In the genomic region with DNA sequence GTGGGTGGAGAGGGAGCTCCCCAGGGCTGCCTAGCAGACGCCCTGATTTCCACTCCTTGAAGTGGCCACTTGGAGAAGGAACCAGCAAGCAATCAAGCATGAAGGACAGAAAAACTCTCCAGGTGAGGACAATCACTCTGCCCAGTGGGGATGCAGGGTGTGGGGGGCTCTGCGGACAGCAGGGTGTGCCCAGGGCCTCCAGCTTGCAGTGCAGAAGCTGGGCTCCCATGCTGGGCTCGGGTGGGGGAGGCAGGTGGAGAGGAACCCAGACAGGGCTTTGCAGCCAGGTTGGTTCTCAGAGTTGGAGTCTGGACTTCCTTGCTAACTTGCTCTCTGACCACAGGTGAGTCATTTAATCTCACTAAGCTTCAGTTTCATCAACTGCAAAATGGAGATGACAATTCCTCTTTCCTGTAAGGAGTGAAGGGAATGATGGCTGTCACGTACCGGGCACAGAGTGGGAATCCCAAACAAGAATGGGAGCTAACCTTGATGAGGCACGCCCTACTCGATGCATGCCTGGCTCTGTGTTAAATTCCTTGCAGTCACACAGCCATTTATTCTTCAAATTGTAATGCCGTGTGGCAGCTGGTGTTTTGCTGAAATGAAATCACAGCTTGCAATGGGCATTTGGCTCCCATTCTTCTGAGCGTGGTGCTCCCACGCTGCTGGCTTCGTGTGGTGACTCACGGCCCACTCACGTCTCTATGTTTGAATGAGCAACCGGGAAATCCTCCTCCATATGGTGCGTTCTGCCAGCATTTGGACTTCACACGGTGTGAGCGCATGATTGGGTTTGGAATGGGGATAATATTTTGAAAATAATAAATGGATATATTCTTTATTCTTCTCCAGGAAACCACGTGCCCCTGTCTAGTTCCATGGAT, we compare ENCODE assay signal across 10 cellular contexts.
DNase-seq lines count a peak whose midpoint lies in the region; TF ChIP-seq lines count a peak whose summit lies in the region.
"Had no signal": no experiment of that assay in that cellular context is flagged by ENCODE, and none has a peak within 500 bp of the region (broad histone marks: within the 10 kb centered on the region; RNA-seq: fewer than 3 reads in every experiment).

No MANE protein-coding gene starts in this region.

- peak; percentile 69 to 87 (median 81) for DNase-seq in NCI-H1417 (lab: John Stamatoyannopoulos, UW)
- DNase-seq in NCI-H1417 treated with DMSO at 0.1 percent for 48 hours (lab: John Stamatoyannopoulos, UW), result no peak
- peak; percentile 57 for DNase-seq in NCI-H345 treated with DMSO at 0.1 percent for 48 hours (lab: John Stamatoyannopoulos, UW; ENCODE audit: unreplicated experiment)
- peak; percentile 45 for DNase-seq in ecto neural progenitor cell (ENCODE audit: low spot score)
- peak in 8 of 10 donors; percentile 61 to 94 (median 78) for DNase-seq in posterior cingulate gyrus
- no peak for DNase-seq in GM13976 (ENCODE audit: low spot score)
- no peak for DNase-seq in HT-29 (ENCODE audit: low spot score)
- no peak for DNase-seq in HPDE6-E6E7 (ENCODE audit: extremely low spot score)
- DNase-seq: 8988T, activated B cell treated with CpG ODN at 0.5 μM for 24 hours had no signal

- in situ Hi-C loops in GM13976 (cut with MboI; ENCODE audit: low sequenced_read_pairs, unreplicated experiment), result no loop called here

- intact Hi-C loops in posterior cingulate gyrus (cut with DNase I), result no loop called here

- TF ChIP-seq CTCF in GM13976 (IDR thresholded peaks at IDR 0.05; ENCODE audit: borderline replicate concordance, control extremely low read depth, extremely low read depth, insufficient read depth, missing control alignments), result no peak

Comparison
In these comparisons a context has a peak if more than half of its experiments do, and no peak if none do; other contexts are left out.
1. DNase-seq: peak in NCI-H1417 (3 of 3), NCI-H345 treated with DMSO at 0.1 percent for 48 hours (single experiment), ecto neural progenitor cell (single experiment) and posterior cingulate gyrus (8 of 10); none in NCI-H1417 treated with DMSO at 0.1 percent for 48 hours (single experiment), GM13976 (single experiment), HT-29 (single experiment) and HPDE6-E6E7 (single experiment).